Comparison of ENCODE assay signal across 10 cellular contexts in the genomic region with DNA sequence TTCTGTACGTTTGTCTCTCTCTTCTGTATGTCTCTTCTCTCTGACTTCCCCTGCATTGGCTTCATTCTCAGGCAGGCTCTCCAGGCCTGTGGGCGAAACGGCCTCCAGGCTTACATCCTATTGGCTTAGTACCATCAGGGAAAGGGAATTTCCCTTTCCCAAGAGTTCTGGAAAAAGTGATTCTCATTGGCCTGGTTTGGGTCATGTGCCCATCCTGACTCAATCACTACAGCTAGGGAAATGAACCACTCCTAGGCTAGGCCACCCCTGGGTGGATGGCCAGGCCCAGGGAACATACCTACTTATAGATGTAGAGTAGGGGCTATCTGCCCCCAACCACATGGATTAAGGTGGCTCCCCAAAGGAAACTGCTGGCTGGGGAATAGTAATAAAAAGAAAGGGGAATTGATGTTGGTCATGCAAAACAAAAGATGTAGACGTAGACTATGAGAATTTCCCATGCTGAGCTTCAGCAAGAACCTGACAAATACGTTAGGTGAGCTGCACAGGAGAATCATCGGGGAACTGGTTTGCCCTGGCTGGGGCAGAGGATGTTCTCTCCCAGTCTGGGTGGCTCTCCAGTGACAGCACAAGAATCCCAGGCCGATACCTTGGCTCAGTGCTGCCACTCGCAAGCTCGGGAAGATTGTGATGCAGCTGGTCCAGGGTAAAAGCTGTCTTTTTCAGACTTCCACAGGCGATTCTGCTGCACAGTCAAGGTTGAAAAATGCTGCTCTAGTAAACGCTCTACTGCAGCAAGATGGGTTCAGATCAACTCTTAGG. TPM values are rescaled to one million over a fixed set of nuclear protein-coding genes. Genes with fewer than 3 reads are reported as not detected.
DNase-seq lines count a peak whose midpoint lies in the region; ATAC-seq, FAIRE-seq and TF ChIP-seq lines count a peak whose summit lies in the region.
"Had no signal": no experiment of that assay in that cellular context is flagged by ENCODE, and none has a peak within 500 bp of the region (broad histone marks: within the 10 kb centered on the region; RNA-seq: fewer than 3 reads in every experiment).

No MANE protein-coding gene starts in this region.

- WGBS in A549 (ENCODE audit: missing lambda C conversion rate), result 78% methylated on average over 11 of the region's 11 CpGs

- TF ChIP-seq RAD21 in A549 (conservative IDR thresholded peaks at IDR 0.05 in 1 of 2, IDR thresholded peaks at IDR 0.05 in 1 of 2), result no peak

- H3K36me3 ChIP-seq in effector memory CD4-positive, alpha-beta T cell (ENCODE audit: control insufficient read depth, insufficient read depth, low read length), result no peaks in the 10 kb centered on the region

- H3K4me1 ChIP-seq in A549, result peaks cover 12% of the 10 kb centered on the region
- peaks cover 34% of the 10 kb centered on the region for H3K4me1 ChIP-seq in effector memory CD4-positive, alpha-beta T cell (ENCODE audit: control insufficient read depth, insufficient read depth, low read length, poor library complexity, severe bottlenecking)

- no peak overlapping the region for H3K4me3 ChIP-seq in A549
- no peak overlapping the region for H3K4me3 ChIP-seq in effector memory CD4-positive, alpha-beta T cell (ENCODE audit: insufficient read depth, low read depth, low read length, poor library complexity, severe bottlenecking)

- TF ChIP-seq POLR2A in A549 (IDR thresholded peaks at IDR 0.05; ENCODE audit: low read length), result no peak

- no peak for TF ChIP-seq CTCF in A549 (IDR thresholded peaks at IDR 0.05)

- TF ChIP-seq EP300 in A549 (IDR thresholded peaks at IDR 0.05), result no peak

- DNase-seq in A549 (ENCODE audit: low read depth in 1 of 2, low spot score in 1 of 2), result peak in 1 of 2 experiments; percentile 45
- DNase-seq in H4 (ENCODE audit: low spot score), result peak; percentile 45
- DNase-seq in astrocyte of the hippocampus (ENCODE audit: low read depth, low spot score), result peak; percentile 63
- peak; percentile 64 for DNase-seq in islet precursor cell
- DNase-seq in globus pallidus (ENCODE audit: low spot score), result no peak
- DNase-seq in effector memory CD4-positive, alpha-beta T cell, result no peak
- DNase-seq: NCI-H1105 treated with DMSO at 0.1 percent for 48 hours had no signal

- no peak overlapping the region for H3K4me2 ChIP-seq in A549

- CTCF ChIA-PET in A549 (lab: Yijun Ruan, JAX), result interaction anchor here (0.7 to 14.7 kb wide), 6 partner anchors 11 to 282 kb away, joined by 3 to 199 read pairs (median 4); partner anchors contain the start of gene KDM3B

- H3K9me3 ChIP-seq in A549, result no peaks in the 10 kb centered on the region
- no peaks in the 10 kb centered on the region for H3K9me3 ChIP-seq in effector memory CD4-positive, alpha-beta T cell (ENCODE audit: control insufficient read depth, low read length)

- H3K27ac ChIP-seq in A549, result no peak overlapping the region
- no peak overlapping the region for H3K27ac ChIP-seq in effector memory CD4-positive, alpha-beta T cell (ENCODE audit: insufficient read depth, low read length, poor library complexity, severe bottlenecking)

- no peaks in the 10 kb centered on the region for H3K27me3 ChIP-seq in effector memory CD4-positive, alpha-beta T cell (replicated peaks; ENCODE audit: control insufficient read depth, insufficient read depth, low read length, poor library complexity, severe bottlenecking)

- no peak for ATAC-seq in A549
- no peak for ATAC-seq in GM21528 (IDR thresholded peaks at IDR 0.05; ENCODE audit: low FRiP score, unreplicated experiment)
- ATAC-seq in HG02763 (IDR thresholded peaks at IDR 0.05; ENCODE audit: unreplicated experiment), result no peak

- POLR2A ChIA-PET in A549 (lab: Yijun Ruan, JAX), result interaction anchor here (0.7 kb wide), 1 partner anchor 11 kb away, joined by 5 read pairs; no protein-coding TSS in a partner anchor

- no peak for FAIRE-seq in A549 (lab: Jason Lieb, UNC)
- FAIRE-seq: colon had no signal

TF ChIP-seq in A549, 52 proteins besides CTCF, POLR2A, EP300 and RAD21:
- TF ChIP-seq HEYL (CRISPR knock-in tag; IDR thresholded peaks at IDR 0.05) (no peak), CBX8 (IDR thresholded peaks at IDR 0.05) (no peak), MAFK (IDR thresholded peaks at IDR 0.05; ENCODE audit: partially characterized antibody) (no peak), SREBF2 (IDR thresholded peaks at IDR 0.05) (no peak), RCOR1 (IDR thresholded peaks at IDR 0.05; ENCODE audit: low read depth, low read length) (no peak), HDAC2 (IDR thresholded peaks at IDR 0.05) (no peak), ZNF302 (CRISPR knock-in tag; IDR thresholded peaks at IDR 0.05) (no peak)
- TF ChIP-seq, protein P1, sequence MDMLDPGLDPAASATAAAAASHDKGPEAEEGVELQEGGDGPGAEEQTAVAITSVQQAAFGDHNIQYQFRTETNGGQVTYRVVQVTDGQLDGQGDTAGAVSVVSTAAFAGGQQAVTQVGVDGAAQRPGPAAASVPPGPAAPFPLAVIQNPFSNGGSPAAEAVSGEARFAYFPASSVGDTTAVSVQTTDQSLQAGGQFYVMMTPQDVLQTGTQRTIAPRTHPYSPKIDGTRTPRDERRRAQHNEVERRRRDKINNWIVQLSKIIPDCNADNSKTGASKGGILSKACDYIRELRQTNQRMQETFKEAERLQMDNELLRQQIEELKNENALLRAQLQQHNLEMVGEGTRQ (IDR thresholded peaks at IDR 0.05), result peak; percentile 78

RNA-seq across cellular contexts. Expression of gene EGR1, which starts 3.7 kb away (rescaled TPM):
- polyA plus RNA-seq in A549 (2011; rRNA removed), result 49.3 and 63.5 TPM in 2 replicates
- 40.6 and 61.3 TPM in 2 replicates for polyA plus RNA-seq in A549 (2012; cell fraction: cytosol; rRNA removed)
- 93.6 and 109 TPM in 2 replicates for polyA plus RNA-seq in A549 (2012; cell fraction: nucleus; rRNA removed)
- polyA plus RNA-seq in A549 (2017; fragmentation: RNase III; extraction: RNeasy Plus Mini Kit Qiagen cat#74134 plus additional on column Dnase treatment), result 0.45 to 0.59 TPM (median 0.49 TPM) in 3 replicates
- 19.7 and 32.3 TPM in 2 replicates for polyA minus RNA-seq in A549 (2011; rRNA and poly(A)+ RNA removed)
- total RNA-seq in H4 (2014; rRNA removed; shearing (Covaris generic)), result 5.5 and 9.3 TPM in 2 replicates

RNA-seq across cellular contexts. Expression of gene REEP2, which starts 22.7 kb away (rescaled TPM):
- polyA plus RNA-seq in A549 (2011; rRNA removed) (4.6 and 9.3 TPM in 2 replicates), A549 (2017; fragmentation: RNase III; extraction: RNeasy Plus Mini Kit Qiagen cat#74134 plus additional on column Dnase treatment) (5.0 to 6.1 TPM (median 5.1 TPM) in 3 replicates)
- polyA plus RNA-seq in A549 (2012; cell fraction: cytosol; rRNA removed), result 2.9 and 4.0 TPM in 2 replicates
- 5.3 and 6.5 TPM in 2 replicates for polyA plus RNA-seq in A549 (2012; cell fraction: nucleus; rRNA removed)
- polyA minus RNA-seq in A549 (2011; rRNA and poly(A)+ RNA removed), result 7.4 and 7.6 TPM in 2 replicates
- total RNA-seq in H4 (2014; rRNA removed; shearing (Covaris generic)), result 2.1 and 6.0 TPM in 2 replicates

Comparison
In these comparisons a context has a peak if more than half of its experiments do, and no peak if none do; other contexts are left out.
1. DNase-seq: peak in H4 (single experiment), astrocyte of the hippocampus (single experiment) and islet precursor cell (single experiment); none in globus pallidus (single experiment) and effector memory CD4-positive, alpha-beta T cell (0 of 3).